8 cellular contexts compared by ENCODE assay signal in genomic region chr20:33673411-33674293, GRCh38. TPM values are rescaled to one million over a fixed set of nuclear protein-coding genes. Genes with fewer than 3 reads are reported as not detected.
DNase-seq lines count a peak whose midpoint lies in the region; ATAC-seq and TF ChIP-seq lines count a peak whose summit lies in the region.

No MANE protein-coding gene starts in this region.

- H3K4me1 ChIP-seq in A673 (ENCODE audit: insufficient read depth, low read length, poor library complexity, severe bottlenecking), result peaks cover 31% of the 10 kb centered on the region
- peaks cover 59% of the 10 kb centered on the region for H3K4me1 ChIP-seq in OCI-LY7 (ENCODE audit: insufficient read depth, low read length, poor library complexity, severe bottlenecking)
- H3K4me1 ChIP-seq in effector memory CD4-positive, alpha-beta T cell (ENCODE audit: control insufficient read depth, insufficient read depth, low read length, poor library complexity, severe bottlenecking), result peaks cover 18% of the 10 kb centered on the region

- H2AFZ ChIP-seq in OCI-LY7 (ENCODE audit: low read length), result no peak overlapping the region

- no peaks in the 10 kb centered on the region for H4K20me1 ChIP-seq in OCI-LY7 (ENCODE audit: insufficient read depth, low read length)

- peak; percentile 30 for ATAC-seq in GM18868 (IDR thresholded peaks at IDR 0.05; ENCODE audit: unreplicated experiment)
- ATAC-seq in natural killer cell treated with Interleukin-12 subunit alpha and Interleukin-12 subunit beta and Interleukin-15 and Interleukin-18, amount 100 ng/mL, for 72 hours, result peak in 1 of 2 donors; percentile 69

- peak overlapping the region; percentile 29 to 58 for H3K27ac Mint-ChIP-seq in natural killer cell treated with Interleukin-12 subunit alpha and Interleukin-12 subunit beta and Interleukin-15 and Interleukin-18, amount 100 ng/mL, for 72 hours

- TF ChIP-seq CTCF in A673 (conservative IDR thresholded peaks at IDR 0.05; ENCODE audit: low read depth, low read length) (no peak), OCI-LY7 (conservative IDR thresholded peaks at IDR 0.05; ENCODE audit: low read length) (no peak)

- H3K79me2 ChIP-seq in OCI-LY7 (ENCODE audit: insufficient read depth, low read depth, low read length), result peaks cover 16% of the 10 kb centered on the region; the same call in 1 of the 2 replicates

- no peaks in the 10 kb centered on the region for H3K9me2 ChIP-seq in OCI-LY7 (ENCODE audit: insufficient read depth, low read length)

- no peaks in the 10 kb centered on the region for H3K36me3 Mint-ChIP-seq in natural killer cell treated with Interleukin-12 subunit alpha and Interleukin-12 subunit beta and Interleukin-15 and Interleukin-18, amount 100 ng/mL, for 72 hours

- POLR2A ChIA-PET in A673 (lab: Charles Lee; ENCODE audit: low non-redundant PET), result interaction anchor here (0.6 kb wide), 1 partner anchor 1942 kb away, joined by 17 read pairs; the partner anchor contains the start of gene SPAG4
- POLR2A ChIA-PET in OCI-LY7 (lab: Charles Lee), result interaction anchor here (0.5 kb wide), 1 partner anchor 288 kb away, joined by 3 read pairs; no protein-coding TSS in a partner anchor

- peak overlapping the region; percentile 78 for H3K4me3 ChIP-seq in A673 (ENCODE audit: low read depth, low read length, poor library complexity, severe bottlenecking)
- H3K4me3 ChIP-seq in OCI-LY7 (ENCODE audit: low read depth, low read length, poor library complexity, severe bottlenecking), result peak overlapping the region; percentile 84
- peak overlapping the region; percentile 58 for H3K4me3 ChIP-seq in effector memory CD4-positive, alpha-beta T cell (ENCODE audit: insufficient read depth, low read depth, low read length, poor library complexity, severe bottlenecking)

- peaks cover 18 to 23% of the 10 kb centered on the region in 2 donors for H3K4me1 Mint-ChIP-seq in natural killer cell treated with Interleukin-12 subunit alpha and Interleukin-12 subunit beta and Interleukin-15 and Interleukin-18, amount 100 ng/mL, for 72 hours (ENCODE audit: low read depth in 2 of 2)

- no peaks in the 10 kb centered on the region for H3K27me3 Mint-ChIP-seq in natural killer cell treated with Interleukin-12 subunit alpha and Interleukin-12 subunit beta and Interleukin-15 and Interleukin-18, amount 100 ng/mL, for 72 hours

- intact Hi-C loops in A673 (cut with micrococcal nuclease; ENCODE audit: unreplicated experiment) (no loop called here), OCI-LY7 (cut with micrococcal nuclease; ENCODE audit: unreplicated experiment) (loop anchor here (2.0 kb wide), 1 partner anchor 57 kb away; the partner anchor contains the start of gene ZNF341)

- H3K4me2 ChIP-seq in OCI-LY7 (ENCODE audit: low read length), result peak overlapping the region; percentile 94

- H3K27ac ChIP-seq in A673 (ENCODE audit: low read depth, low read length, poor library complexity, severe bottlenecking) (peak overlapping the region; percentile 88), OCI-LY7 (ENCODE audit: low read depth, low read length, poor library complexity, severe bottlenecking) (peak overlapping the region; percentile 68)
- H3K27ac ChIP-seq in effector memory CD4-positive, alpha-beta T cell (ENCODE audit: insufficient read depth, low read length, poor library complexity, severe bottlenecking), result peak overlapping the region; percentile 23

- BruUV-seq in A673 (replicated peaks; lab: Mats Ljungman, UMichigan) (no TSS peak), OCI-LY7 (replicated peaks; lab: Mats Ljungman, UMichigan) (no TSS peak)

- DNase-seq in A673 (ENCODE audit: low spot score), result no peak
- DNase-seq in OCI-LY7 (ENCODE audit: low spot score), result no peak
- no peak for DNase-seq in effector memory CD4-positive, alpha-beta T cell
- DNase-seq in natural killer cell treated with Interleukin-12 subunit alpha and Interleukin-12 subunit beta and Interleukin-15 and Interleukin-18, amount 100 ng/mL, for 72 hours (ENCODE audit: low spot score), result no peak
- DNase-seq in NCI-H1105 treated with DMSO at 0.1 percent for 48 hours (lab: John Stamatoyannopoulos, UW), result no peak
- no peak for DNase-seq in NCI-H2107 (lab: John Stamatoyannopoulos, UW)
- DNase-seq in NCI-H2227 (lab: John Stamatoyannopoulos, UW; ENCODE audit: unreplicated experiment), result no peak

- H3K36me3 ChIP-seq in A673 (ENCODE audit: insufficient read depth, low read length, poor library complexity, severe bottlenecking), result peaks cover 21% of the 10 kb centered on the region
- peaks cover 65% of the 10 kb centered on the region for H3K36me3 ChIP-seq in OCI-LY7 (ENCODE audit: insufficient read depth, low read length)
- no peaks in the 10 kb centered on the region for H3K36me3 ChIP-seq in effector memory CD4-positive, alpha-beta T cell (ENCODE audit: control insufficient read depth, insufficient read depth, low read length)

- peak overlapping the region; percentile 98 for H3K4me3 Mint-ChIP-seq in natural killer cell treated with Interleukin-12 subunit alpha and Interleukin-12 subunit beta and Interleukin-15 and Interleukin-18, amount 100 ng/mL, for 72 hours

- H3K27me3 ChIP-seq in A673 (replicated peaks; ENCODE audit: insufficient read depth, low read depth, low read length, poor library complexity), result no peaks in the 10 kb centered on the region
- no peaks in the 10 kb centered on the region for H3K27me3 ChIP-seq in effector memory CD4-positive, alpha-beta T cell (replicated peaks; ENCODE audit: control insufficient read depth, insufficient read depth, low read length, poor library complexity, severe bottlenecking)

- CTCF ChIA-PET in A673 (lab: Charles Lee), result no interaction called here
- CTCF ChIA-PET in OCI-LY7 (lab: Charles Lee; ENCODE audit: unreplicated experiment), result no interaction called here

- H3K9me3 ChIP-seq in A673 (ENCODE audit: low read depth, low read length, poor library complexity, severe bottlenecking), result no peaks in the 10 kb centered on the region
- H3K9me3 ChIP-seq in OCI-LY7 (ENCODE audit: low read length), result no peaks in the 10 kb centered on the region
- no peaks in the 10 kb centered on the region for H3K9me3 ChIP-seq in effector memory CD4-positive, alpha-beta T cell (ENCODE audit: control insufficient read depth, low read length)

- H3K9me3 Mint-ChIP-seq in natural killer cell treated with Interleukin-12 subunit alpha and Interleukin-12 subunit beta and Interleukin-15 and Interleukin-18, amount 100 ng/mL, for 72 hours, result no peaks in the 10 kb centered on the region

RNA-seq across cellular contexts. Expression of gene NECAB3, which starts 0.6 kb away (rescaled TPM):
- total RNA-seq in A673 (2021) (83.1 and 100 TPM in 2 replicates), OCI-LY7 (2022) (71.3 and 79.4 TPM in 2 replicates)
- total RNA-seq in OCI-LY7 (2014; rRNA removed; shearing (Covaris generic)), result 48.2 and 62.4 TPM in 2 replicates
- total RNA-seq in natural killer cell treated with Interleukin-12 subunit alpha and Interleukin-12 subunit beta and Interleukin-15 and Interleukin-18, amount 100 ng/mL, for 72 hours, result 10 to 100 TPM; 16.9 to 29.5 TPM

RNA-seq across cellular contexts. Expression of gene ACTL10, which starts 6.9 kb away (rescaled TPM):
- 0.39 and 0.47 TPM in 2 replicates for total RNA-seq in A673 (2021)
- 7.4 and 11.7 TPM in 2 replicates for total RNA-seq in OCI-LY7 (2014; rRNA removed; shearing (Covaris generic))
- total RNA-seq in OCI-LY7 (2022), result 5.1 and 5.6 TPM in 2 replicates
- total RNA-seq in natural killer cell treated with Interleukin-12 subunit alpha and Interleukin-12 subunit beta and Interleukin-15 and Interleukin-18, amount 100 ng/mL, for 72 hours, result 1 to 10 TPM; 1.7 to 4.3 TPM

RNA-seq across cellular contexts. Expression of gene C20orf144, which starts 11.5 kb away (rescaled TPM):
- total RNA-seq in A673 (2021) (0.13 and 0.22 TPM in 2 replicates), OCI-LY7 (2022) (0.31 and 0.42 TPM in 2 replicates)
- 0.18 and 0.44 TPM in 2 replicates for total RNA-seq in OCI-LY7 (2014; rRNA removed; shearing (Covaris generic))
- total RNA-seq in natural killer cell treated with Interleukin-12 subunit alpha and Interleukin-12 subunit beta and Interleukin-15 and Interleukin-18, amount 100 ng/mL, for 72 hours, result under 1 TPM; 0.12 to 0.81 TPM

RNA-seq across cellular contexts. Expression of gene E2F1, which starts 12.5 kb away (rescaled TPM):
- total RNA-seq in A673 (2021) (86.0 and 87.0 TPM in 2 replicates), OCI-LY7 (2022) (148 and 168 TPM in 2 replicates)
- total RNA-seq in OCI-LY7 (2014; rRNA removed; shearing (Covaris generic)), result 128 and 135 TPM in 2 replicates
- total RNA-seq in natural killer cell treated with Interleukin-12 subunit alpha and Interleukin-12 subunit beta and Interleukin-15 and Interleukin-18, amount 100 ng/mL, for 72 hours, result 100 to 1,000 TPM in 1 of 2 donors, 10 to 100 TPM in 1; 45.4 to 123 TPM

RNA-seq across cellular contexts. Expression of gene PXMP4, which starts 46.5 kb away (rescaled TPM):
- total RNA-seq in A673 (2021), result 7.5 and 9.7 TPM in 2 replicates
- total RNA-seq in OCI-LY7 (2014; rRNA removed; shearing (Covaris generic)), result 3.1 and 4.2 TPM in 2 replicates
- total RNA-seq in OCI-LY7 (2022), result 7.8 and 8.2 TPM in 2 replicates
- 1 to 10 TPM; 6.9 to 9.3 TPM for total RNA-seq in natural killer cell treated with Interleukin-12 subunit alpha and Interleukin-12 subunit beta and Interleukin-15 and Interleukin-18, amount 100 ng/mL, for 72 hours

Comparison
In these comparisons a context has a peak if more than half of its experiments do, and no peak if none do; other contexts are left out.
1. H3K27ac ChIP-seq: peak in every context shown above with its lines; median percentile 88 in A673; 68 in OCI-LY7; 23 in effector memory CD4-positive, alpha-beta T cell.